Comparison of ENCODE assay signal across 19 cellular contexts in the genomic region with DNA sequence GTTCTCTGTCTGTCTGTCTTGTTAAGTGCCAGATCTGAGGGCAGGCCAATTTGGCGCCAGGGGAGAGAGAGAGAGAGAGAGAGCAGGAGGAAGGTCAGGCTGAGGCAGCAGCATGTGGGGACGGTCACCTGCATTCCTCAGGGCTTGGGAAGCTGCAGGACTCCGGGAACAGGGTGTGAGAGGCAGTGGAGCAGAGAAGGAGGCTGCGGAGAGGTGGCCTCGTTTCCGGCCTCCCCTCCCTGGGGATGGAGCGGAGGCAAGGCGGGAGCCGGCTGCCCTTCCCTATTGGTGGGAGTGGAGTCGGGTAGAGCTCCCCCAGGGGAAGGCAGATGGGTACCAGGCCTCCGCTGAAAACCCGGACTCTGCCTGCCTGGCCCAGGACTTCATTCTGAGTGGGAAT. TPM values are rescaled to one million over a fixed set of nuclear protein-coding genes. Genes with fewer than 3 reads are reported as not detected.
DNase-seq lines count a peak whose midpoint lies in the region; ATAC-seq and TF ChIP-seq lines count a peak whose summit lies in the region.
"Had no signal": no experiment of that assay in that cellular context is flagged by ENCODE, and none has a peak within 500 bp of the region (broad histone marks: within the 10 kb centered on the region; RNA-seq: fewer than 3 reads in every experiment).

No MANE protein-coding gene starts in this region.

- H3K4me2 ChIP-seq in BLaER1 treated with 17β-estradiol and CSF1 and Interleukin-3, amounts not matched to agents 10 nM and 100 nM: peak overlapping the region in 9 of 11 experiments; percentile 5 to 63 (median 51); a peak in 12 of 22 replicates

- no peak overlapping the region for H3K27ac ChIP-seq in BLaER1 treated with 17β-estradiol and CSF1 and Interleukin-3, amounts not matched to agents 10 nM and 100 nM
- no peak overlapping the region for H3K27ac ChIP-seq in HUES6 (ENCODE audit: low read depth, low read length)
- peak overlapping the region; percentile 74 for H3K27ac ChIP-seq in epithelial cell of prostate
- no peak overlapping the region for H3K27ac ChIP-seq in left lung
- H3K27ac ChIP-seq: right lobe of liver had no signal

- H3K9me3 Mint-ChIP-seq in neural crest cell: no peaks in the 10 kb centered on the region
- no peaks in the 10 kb centered on the region for H3K9me3 Mint-ChIP-seq in activated T-cell treated with anti-CD3 and anti-CD28 coated beads, Interleukin-2, amount 50 U/mL, for 72 hours
- H3K9me3 Mint-ChIP-seq: activated naive CD4-positive, alpha-beta T cell treated with anti-CD3 and anti-CD28 coated beads, Interleukin-2, amount 50 U/mL, for 24 hours; stimulated activated effector memory CD8-positive, alpha-beta T cell treated with anti-CD3 and anti-CD28 coated beads, Interleukin-12 subunit alpha, Interleukin-12 subunit beta, amount 100 ng/mL, for 72 hours had no signal

- H3K27me3 ChIP-seq in BLaER1 treated with 17β-estradiol and CSF1 and Interleukin-3, amounts not matched to agents 10 nM and 100 nM: peaks cover 4 to 26% (median 18%) of the 10 kb centered on the region in 11 experiments; a peak in 13 of 22 replicates
- H3K27me3 ChIP-seq in HUES6 (ENCODE audit: control insufficient read depth, insufficient read depth, low read length) (no peaks in the 10 kb centered on the region), left lung (peaks cover 0 to 55% of the 10 kb centered on the region in 2 donors)
- H3K27me3 ChIP-seq: right lobe of liver had no signal

- H3K27ac Mint-ChIP-seq in neural crest cell (ENCODE audit: unreplicated experiment): peak overlapping the region; percentile 85
- H3K27ac Mint-ChIP-seq in activated T-cell treated with anti-CD3 and anti-CD28 coated beads, Interleukin-2, amount 50 U/mL, for 72 hours: no peak overlapping the region
- H3K27ac Mint-ChIP-seq: activated naive CD4-positive, alpha-beta T cell treated with anti-CD3 and anti-CD28 coated beads, Interleukin-2, amount 50 U/mL, for 24 hours; CD4-positive, alpha-beta memory T cell; naive B cell; stimulated activated effector memory CD8-positive, alpha-beta T cell treated with anti-CD3 and anti-CD28 coated beads, Interleukin-12 subunit alpha, Interleukin-12 subunit beta, amount 100 ng/mL, for 72 hours had no signal

- H3K4me3 Mint-ChIP-seq in neural crest cell: no peak overlapping the region
- H3K4me3 Mint-ChIP-seq in activated T-cell treated with anti-CD3 and anti-CD28 coated beads, Interleukin-2, amount 50 U/mL, for 72 hours: no peak overlapping the region
- H3K4me3 Mint-ChIP-seq: activated naive CD4-positive, alpha-beta T cell treated with anti-CD3 and anti-CD28 coated beads, Interleukin-2, amount 50 U/mL, for 24 hours; CD4-positive, alpha-beta memory T cell; naive B cell; stimulated activated effector memory CD8-positive, alpha-beta T cell treated with anti-CD3 and anti-CD28 coated beads, Interleukin-12 subunit alpha, Interleukin-12 subunit beta, amount 100 ng/mL, for 72 hours had no signal

- no peaks in the 10 kb centered on the region for H3K36me3 Mint-ChIP-seq in neural crest cell (ENCODE audit: low read depth)
- H3K36me3 Mint-ChIP-seq in activated T-cell treated with anti-CD3 and anti-CD28 coated beads, Interleukin-2, amount 50 U/mL, for 72 hours (ENCODE audit: insufficient read depth in 2 of 2): no peaks in the 10 kb centered on the region
- H3K36me3 Mint-ChIP-seq: activated naive CD4-positive, alpha-beta T cell treated with anti-CD3 and anti-CD28 coated beads, Interleukin-2, amount 50 U/mL, for 24 hours; CD4-positive, alpha-beta memory T cell; naive B cell; stimulated activated effector memory CD8-positive, alpha-beta T cell treated with anti-CD3 and anti-CD28 coated beads, Interleukin-12 subunit alpha, Interleukin-12 subunit beta, amount 100 ng/mL, for 72 hours had no signal

- no peak for TF ChIP-seq CTCF in neural crest cell (conservative IDR thresholded peaks at IDR 0.05)
- TF ChIP-seq CTCF in left lung (IDR thresholded peaks at IDR 0.05): no peak

- peaks cover 46% of the 10 kb centered on the region for H3K4me1 Mint-ChIP-seq in neural crest cell
- H3K4me1 Mint-ChIP-seq in activated T-cell treated with anti-CD3 and anti-CD28 coated beads, Interleukin-2, amount 50 U/mL, for 72 hours (ENCODE audit: low read depth): peaks cover 9% of the 10 kb centered on the region
- H3K4me1 Mint-ChIP-seq: activated naive CD4-positive, alpha-beta T cell treated with anti-CD3 and anti-CD28 coated beads, Interleukin-2, amount 50 U/mL, for 24 hours; CD4-positive, alpha-beta memory T cell had no signal

- H4K20me1 ChIP-seq in BLaER1 treated with 17β-estradiol and CSF1 and Interleukin-3, amounts not matched to agents 10 nM and 100 nM: no peaks in the 10 kb centered on the region

- intact Hi-C loops in left lung (cut with DNase I): no loop called here

- no peak for ATAC-seq in activated T-cell treated with anti-CD3 and anti-CD28 coated beads, Interleukin-2, amount 50 U/mL, for 72 hours (replicated peaks in 1 of 2)
- ATAC-seq in GM18868 (IDR thresholded peaks at IDR 0.05; ENCODE audit: unreplicated experiment): no peak
- no peak for ATAC-seq in left lung
- ATAC-seq: stimulated activated effector memory CD8-positive, alpha-beta T cell treated with anti-CD3 and anti-CD28 coated beads, Interleukin-12 subunit alpha, Interleukin-12 subunit beta, amount 100 ng/mL, for 72 hours had no signal

- peaks cover 0 to 9% (median 6%) of the 10 kb centered on the region in 10 experiments; a peak in 11 of 20 replicates for H3K4me1 ChIP-seq in BLaER1 treated with 17β-estradiol and CSF1 and Interleukin-3, amounts not matched to agents 10 nM and 100 nM
- H3K4me1 ChIP-seq in HUES6 (ENCODE audit: control insufficient read depth, insufficient read depth, low read length): peaks cover 53% of the 10 kb centered on the region
- H3K4me1 ChIP-seq in left lung: no peaks in the 10 kb centered on the region
- H3K4me1 ChIP-seq: right lobe of liver had no signal

- peaks cover 5% of the 10 kb centered on the region for H3K27me3 Mint-ChIP-seq in neural crest cell (ENCODE audit: low read depth)
- peaks cover 39% of the 10 kb centered on the region for H3K27me3 Mint-ChIP-seq in activated T-cell treated with anti-CD3 and anti-CD28 coated beads, Interleukin-2, amount 50 U/mL, for 72 hours (ENCODE audit: low read depth)

- DNase-seq in epithelial cell of prostate (ENCODE audit: low read depth, low spot score) (no peak), neural crest cell (ENCODE audit: low read depth, low spot score) (no peak), GOT3 (lab: John Stamatoyannopoulos, UW) (no peak), left lung (no peak)
- no peak for DNase-seq in activated T-cell treated with anti-CD3 and anti-CD28 coated beads, Interleukin-2, amount 50 U/mL, for 72 hours
- DNase-seq: CD4-positive, alpha-beta memory T cell; naive B cell; NCI-H1105; NCI-H2107; NCI-H526; right lobe of liver; T1000 had no signal

- H3K4me3 ChIP-seq in BLaER1 treated with 17β-estradiol and CSF1 and Interleukin-3, amounts not matched to agents 10 nM and 100 nM: no peak overlapping the region
- H3K4me3 ChIP-seq in HUES6 (ENCODE audit: low read depth, low read length) (peak overlapping the region; percentile 12; the same call in 1 of the 2 replicates), left lung (no peak overlapping the region)
- H3K4me3 ChIP-seq: right lobe of liver had no signal

- no peaks in the 10 kb centered on the region for H3K9me3 ChIP-seq in BLaER1 treated with 17β-estradiol and CSF1 and Interleukin-3, amounts not matched to agents 10 nM and 100 nM (replicated peaks in 1 of 11)
- H3K9me3 ChIP-seq in HUES6 (ENCODE audit: control insufficient read depth, insufficient read depth, low read depth, low read length) (0 out of 2 replicates have a peak, but pooled peaks cover 5% of the 10 kb centered on the region), left lung (no peaks in the 10 kb centered on the region)
- H3K9me3 ChIP-seq: right lobe of liver had no signal

- no peaks in the 10 kb centered on the region for H3K36me3 ChIP-seq in BLaER1 treated with 17β-estradiol and CSF1 and Interleukin-3, amounts not matched to agents 10 nM and 100 nM
- no peaks in the 10 kb centered on the region; the same call in 1 of the 2 replicates for H3K36me3 ChIP-seq in HUES6 (ENCODE audit: control insufficient read depth, insufficient read depth, low read length)
- no peaks in the 10 kb centered on the region for H3K36me3 ChIP-seq in left lung
- H3K36me3 ChIP-seq: right lobe of liver had no signal

- H3K9ac ChIP-seq in BLaER1 treated with 17β-estradiol and CSF1 and Interleukin-3, amounts not matched to agents 10 nM and 100 nM: no peak overlapping the region
- H3K9ac ChIP-seq in HUES6 (ENCODE audit: low read length): peak overlapping the region; percentile 35

RNA-seq across cellular contexts. Expression of a gene that starts 9.7 kb away (rescaled TPM):
- total RNA-seq in neural crest cell: 4.2 and 4.3 TPM in 2 replicates
- total RNA-seq in activated T-cell treated with anti-CD3 and anti-CD28 coated beads, Interleukin-2, amount 50 U/mL, for 72 hours: under 1 TPM; 0.17 to 0.19 TPM
- 10 to 100 TPM; 20.4 to 22.5 TPM for total RNA-seq in left lung
- total RNA-seq: activated CD8-positive, alpha-beta memory T cell treated with anti-CD3 and anti-CD28 coated beads for 36 hours; lung microvascular endothelial cell had no signal
